10 cellular contexts compared by ENCODE assay signal in the genomic region with DNA sequence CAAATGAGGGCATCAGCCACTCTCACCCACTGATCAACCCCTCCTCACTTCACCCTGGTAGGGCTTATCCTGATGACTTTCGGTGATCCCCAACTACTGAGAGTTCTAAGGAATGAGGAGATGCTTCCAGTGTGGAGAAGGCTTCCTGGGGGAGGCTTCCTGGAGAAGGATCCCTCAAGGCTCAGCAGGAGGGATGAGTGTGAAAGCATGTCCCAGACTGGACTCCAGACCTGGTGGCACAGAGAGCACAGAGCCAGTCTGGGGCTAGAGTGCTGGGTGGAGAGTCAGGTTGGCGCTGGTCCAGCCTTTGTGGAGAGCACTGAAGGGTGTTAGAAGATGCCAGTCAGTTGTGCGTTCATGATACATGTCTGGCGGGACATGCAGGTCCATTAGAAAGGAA. TPM values are rescaled to one million over a fixed set of nuclear protein-coding genes. Genes with fewer than 3 reads are reported as not detected.
A peak's percentile ranks its signal among the peaks of the same experiment; 100 is the strongest.
DNase-seq lines count a peak whose midpoint lies in the region; ATAC-seq and TF ChIP-seq lines count a peak whose summit lies in the region.
"Had no signal": no experiment of that assay in that cellular context is flagged by ENCODE, and none has a peak within 500 bp of the region (broad histone marks: within the 10 kb centered on the region; RNA-seq: fewer than 3 reads in every experiment).

No MANE protein-coding gene starts in this region.

- no peaks in the 10 kb centered on the region for H3K9me3 ChIP-seq in transverse colon

- TF ChIP-seq CTCF in transverse colon (IDR thresholded peaks at IDR 0.05) = no peak

- peaks cover 5 to 16% (median 12%) of the 10 kb centered on the region in 4 donors for H3K4me1 ChIP-seq in transverse colon

- H3K27me3 ChIP-seq in layer of hippocampus (ENCODE audit: control insufficient read depth, insufficient read depth, low read length) (no peaks in the 10 kb centered on the region), transverse colon (no peaks in the 10 kb centered on the region)

- H3K4me1 Mint-ChIP-seq in activated T-cell treated with anti-CD3 and anti-CD28 coated beads, Interleukin-2, amount 50 U/mL, for 4 hours (ENCODE audit: low read depth) = peaks cover 50% of the 10 kb centered on the region

- peaks cover 0 to 42% (median 18%) of the 10 kb centered on the region in 4 donors for H3K36me3 ChIP-seq in transverse colon

- no peak for TF ChIP-seq EP300 in transverse colon (IDR thresholded peaks at IDR 0.05; ENCODE audit: low read depth)

- in situ Hi-C loops in transverse colon (cut with MboI; ENCODE audit: low pct_ligation_motif_present in 1 of 4, low pct_unique_long_range_greater_than_20kb in 1 of 4, low sequenced_read_pairs in 3 of 4) = no loop called here

- no peak for DNase-seq in activated T-cell treated with anti-CD3 and anti-CD28 coated beads, Interleukin-2, amount 50 U/mL, for 4 hours
- DNase-seq in activated T-cell treated with anti-CD3 and anti-CD28 coated beads for 4 hours (no peak), astrocyte of the hippocampus (ENCODE audit: low read depth, low spot score) (peak; percentile 49), transverse colon (no peak), CD1c-positive myeloid dendritic cell (ENCODE audit: extremely low spot score) (no peak)
- DNase-seq in activated CD4-positive, alpha-beta T cell treated with anti-CD3 and anti-CD28 coated beads for 48 hours = no peak
- DNase-seq: NCI-H1417 treated with DMSO at 0.1 percent for 48 hours had no signal

- ATAC-seq in activated T-cell treated with anti-CD3 and anti-CD28 coated beads, Interleukin-2, amount 50 U/mL, for 4 hours = no peak
- ATAC-seq in HG02870 (IDR thresholded peaks at IDR 0.05; ENCODE audit: unreplicated experiment) = no peak

- H3K36me3 Mint-ChIP-seq in activated T-cell treated with anti-CD3 and anti-CD28 coated beads, Interleukin-2, amount 50 U/mL, for 4 hours (ENCODE audit: insufficient read depth) = peaks cover 34% of the 10 kb centered on the region

- H3K4me3 Mint-ChIP-seq in activated T-cell treated with anti-CD3 and anti-CD28 coated beads, Interleukin-2, amount 50 U/mL, for 4 hours = peak overlapping the region; percentile 4

- H3K27ac ChIP-seq in layer of hippocampus (ENCODE audit: low read depth, low read length) (peak overlapping the region; percentile 21), transverse colon (peak overlapping the region in 3 of 4 donors; percentile 62 to 71 (median 66))
- H3K27ac ChIP-seq: C4-2B had no signal

- WGBS in transverse colon (ENCODE audit: low coverage in 1 of 2), 2 donors = 90% methylated on average over 4 of the region's 4 CpGs; no CpG with 5 or more reads in 1 of the 2 donors

- intact Hi-C loops in transverse colon (cut with DNase I; ENCODE audit: low total_unique reads) = no loop called here

- no peaks in the 10 kb centered on the region for H3K9me3 Mint-ChIP-seq in activated T-cell treated with anti-CD3 and anti-CD28 coated beads, Interleukin-2, amount 50 U/mL, for 4 hours

- no peaks in the 10 kb centered on the region for H3K27me3 Mint-ChIP-seq in activated T-cell treated with anti-CD3 and anti-CD28 coated beads, Interleukin-2, amount 50 U/mL, for 4 hours (ENCODE audit: low read depth)

- H3K4me3 ChIP-seq in transverse colon = no peak overlapping the region

- TF ChIP-seq POLR2A in transverse colon (IDR thresholded peaks at IDR 0.05) = no peak

RNA-seq across cellular contexts. Expression of a gene that starts 53.7 kb away (rescaled TPM):
- 10 to 100 TPM; 27.4 to 38.3 (median 32.7) TPM for total RNA-seq in activated T-cell treated with anti-CD3 and anti-CD28 coated beads, Interleukin-2, amount 50 U/mL, for 4 hours
- 1 to 10 TPM in 2 of 4 donors, under 1 TPM in 1, not detected in 1; 0.75 to 3.2 (median 1.4) TPM for total RNA-seq in transverse colon

Comparison
In these comparisons a context has a peak if more than half of its experiments do, and no peak if none do; other contexts are left out.
1. RNA of a gene that starts 53.7 kb away (total RNA-seq): 27.4 to 38.3 TPM in activated T-cell treated with anti-CD3 and anti-CD28 coated beads, Interleukin-2, amount 50 U/mL, for 4 hours; 0.75 to 3.2 TPM in transverse colon; every median in the first group is over 4 times any median in the second.